ENCODE assay signal across 17 cellular contexts in genomic region chr5:126794157-126794828, GRCh38. TPM values are rescaled to one million over a fixed set of nuclear protein-coding genes. Genes with fewer than 3 reads are reported as not detected.
DNase-seq lines count a peak whose midpoint lies in the region; ATAC-seq and TF ChIP-seq lines count a peak whose summit lies in the region.
"Had no signal": no experiment of that assay in that cellular context is flagged by ENCODE, and none has a peak within 500 bp of the region (broad histone marks: within the 10 kb centered on the region; RNA-seq: fewer than 3 reads in every experiment).

No MANE protein-coding gene starts in this region.

- H3K4me1 ChIP-seq in GM23248 (ENCODE audit: insufficient read depth), result no peaks in the 10 kb centered on the region
- H3K4me1 ChIP-seq: body of pancreas, left ventricle myocardium inferior had no signal

- H2AFZ ChIP-seq in GM23248, result peak overlapping the region; percentile 55

- no peaks in the 10 kb centered on the region for H3K27me3 ChIP-seq in GM23248 (replicated peaks; ENCODE audit: insufficient read depth)
- H3K27me3 ChIP-seq: body of pancreas had no signal

- no peak for TF ChIP-seq CTCF in nephron progenitor cell (IDR thresholded peaks at IDR 0.05)

- H3K9me3 ChIP-seq in GM23248 (ENCODE audit: low read depth), result no peaks in the 10 kb centered on the region
- H3K9me3 ChIP-seq: body of pancreas, left ventricle myocardium inferior had no signal

- H3K9me3 Mint-ChIP-seq in nephron progenitor cell, result peaks cover 34% of the 10 kb centered on the region
- H3K9me3 Mint-ChIP-seq in immature natural killer cell, result no peaks in the 10 kb centered on the region

- H3K4me1 Mint-ChIP-seq in nephron progenitor cell (peaks cover 3% of the 10 kb centered on the region), immature natural killer cell (peaks cover 0 to 29% of the 10 kb centered on the region in 2 donors)

- H3K27ac Mint-ChIP-seq in nephron progenitor cell, result peak overlapping the region; percentile 91
- H3K27ac Mint-ChIP-seq in immature natural killer cell, result peak overlapping the region in 3 of 6 donors; percentile 11 to 37 (median 30)

- peak; percentile 13 for DNase-seq in NCI-H82 (lab: John Stamatoyannopoulos, UW)
- DNase-seq in NCI-H82 treated with DMSO at 0.1 percent for 48 hours (lab: John Stamatoyannopoulos, UW; ENCODE audit: unreplicated experiment), result no peak
- no peak for DNase-seq in GM23248
- DNase-seq in NCI-H524 (lab: John Stamatoyannopoulos, UW), result peak; percentile 78 to 82
- no peak for DNase-seq in nephron progenitor cell
- no peak for DNase-seq in immature natural killer cell
- DNase-seq: activated CD4-positive, alpha-beta T cell treated with anti-CD3 and anti-CD28 coated beads for 48 hours; activated effector memory CD4-positive, alpha-beta T cell treated with Interleukin-2 at 50 U/mL for 16 hours; body of pancreas; head of caudate nucleus; KG1; left ventricle myocardium inferior; NCI-H446; stimulated activated CD4-positive, alpha-beta T cell treated with anti-CD3 and anti-CD28 coated beads, Interleukin-12 subunit alpha, Interleukin-12 subunit beta, amount 100 ng/mL, for 4 hours had no signal

- ATAC-seq in HG03175 (IDR thresholded peaks at IDR 0.05; ENCODE audit: unreplicated experiment), result no peak
- no peak for ATAC-seq in HG02840 (IDR thresholded peaks at IDR 0.05; ENCODE audit: low FRiP score, unreplicated experiment)
- ATAC-seq: body of pancreas had no signal

- H3K4me2 ChIP-seq in GM23248 (ENCODE audit: unreplicated experiment), result no peak overlapping the region

- peaks cover 86% of the 10 kb centered on the region for H3K36me3 Mint-ChIP-seq in nephron progenitor cell (ENCODE audit: low read depth)
- H3K36me3 Mint-ChIP-seq in immature natural killer cell, result peaks cover 0 to 4% (median 0%) of the 10 kb centered on the region in 3 donors

- no peaks in the 10 kb centered on the region for H3F3A ChIP-seq in GM23248 (ENCODE audit: insufficient read depth)

- in situ Hi-C loops in GM23248 (cut with MboI), result loop anchor here (5.0 to 25.0 kb wide), 2 partner anchors 117 to 457 kb away; no protein-coding TSS in a partner anchor

- H3K9ac ChIP-seq in GM23248, result no peak overlapping the region

- H3K4me3 ChIP-seq in GM23248, result no peak overlapping the region
- H3K4me3 ChIP-seq: body of pancreas, left ventricle myocardium inferior, SK-N-MC had no signal

- no peaks in the 10 kb centered on the region for H4K20me1 ChIP-seq in GM23248 (ENCODE audit: insufficient read depth)

- no peaks in the 10 kb centered on the region for H3K36me3 ChIP-seq in GM23248 (ENCODE audit: low read depth)
- H3K36me3 ChIP-seq: left ventricle myocardium inferior had no signal

- H3K27me3 Mint-ChIP-seq in nephron progenitor cell (ENCODE audit: low read depth, poor library complexity) (no peaks in the 10 kb centered on the region), immature natural killer cell (ENCODE audit: low read depth in 3 of 3) (peaks cover 2 to 4% (median 3%) of the 10 kb centered on the region in 3 donors)

- H3K27ac ChIP-seq in GM23248, result no peak overlapping the region
- H3K27ac ChIP-seq: body of pancreas, left ventricle myocardium inferior, SK-N-MC had no signal

- no peaks in the 10 kb centered on the region for H3K9me2 ChIP-seq in GM23248 (ENCODE audit: insufficient read depth)

- no peak overlapping the region for H3K4me3 Mint-ChIP-seq in nephron progenitor cell
- no peak overlapping the region for H3K4me3 Mint-ChIP-seq in immature natural killer cell

- 79 to 84% methylated on average over 6 of the region's 6 CpGs for WGBS in GM23248 (ENCODE audit: low coverage in 1 of 2, low lambda C conversion rate in 2 of 2, missing lambda C conversion rate in 2 of 2), 2 experiments

- peaks cover 100% of the 10 kb centered on the region for H3K79me2 ChIP-seq in GM23248 (ENCODE audit: insufficient read depth)

RNA-seq across cellular contexts. Expression of gene LMNB1, which starts 17.4 kb away (rescaled TPM):
- 27.3 and 44.1 TPM in 2 replicates for total RNA-seq in GM23248 (2014; rRNA removed; shearing (Covaris generic))
- 2.9 and 4.3 TPM in 2 replicates for polyA plus RNA-seq in GM23248 (2016; fragmentation: Nextera tagmentation; extraction: Ambion mirVana)
- 10 to 100 TPM in 2 of 3 donors, 1 to 10 TPM in 1; 8.7 to 15.8 (median 10.6) TPM for polyA plus RNA-seq in immature natural killer cell

Comparison
In these comparisons a context has a peak if more than half of its experiments do, and no peak if none do; other contexts are left out.
1. DNase-seq: peak in NCI-H82 (single experiment) and NCI-H524 (2 of 2); none in NCI-H82 treated with DMSO at 0.1 percent for 48 hours (single experiment), GM23248 (single experiment), nephron progenitor cell (single experiment) and immature natural killer cell (0 of 3).